In genomic region chr18:35131387-35132283, GRCh38 we compare ENCODE assay signal across 10 cellular contexts.
DNase-seq lines count a peak whose midpoint lies in the region; ATAC-seq and TF ChIP-seq lines count a peak whose summit lies in the region.
"Had no signal": no experiment of that assay in that cellular context is flagged by ENCODE, and none has a peak within 500 bp of the region (broad histone marks: within the 10 kb centered on the region; RNA-seq: fewer than 3 reads in every experiment).

No MANE protein-coding gene starts in this region.

- H3K27me3 ChIP-seq in esophagus squamous epithelium, result no peaks in the 10 kb centered on the region

- no peaks in the 10 kb centered on the region for H3K4me1 ChIP-seq in esophagus squamous epithelium

- intact Hi-C loops in esophagus squamous epithelium (cut with DNase I), result no loop called here

- CTCF ChIA-PET in activated CD4-positive, alpha-beta memory T cell treated with anti-CD3 and anti-CD28 coated beads, Interleukin-2, amount 10 ng/mL, durations not matched to agents 7 days and 5 days (lab: Charles Lee), result no interaction called here

- no peak overlapping the region for H3K4me3 Mint-ChIP-seq in activated CD4-positive, alpha-beta memory T cell treated with anti-CD3 and anti-CD28 coated beads, Interleukin-2, amount 10 ng/mL, durations not matched to agents 7 days and 5 days
- H3K4me3 Mint-ChIP-seq: WTC11 had no signal

- H3K27ac ChIP-seq in cingulate gyrus (ENCODE audit: low read depth, low read length) (peak overlapping the region; percentile 90), esophagus squamous epithelium (no peak overlapping the region)
- H3K27ac ChIP-seq: HL-60 had no signal

- H3K9me3 ChIP-seq in esophagus squamous epithelium, result no peaks in the 10 kb centered on the region

- H3K4me3 ChIP-seq in esophagus squamous epithelium, result no peak overlapping the region

- no peaks in the 10 kb centered on the region for H3K9me3 Mint-ChIP-seq in activated CD4-positive, alpha-beta memory T cell treated with anti-CD3 and anti-CD28 coated beads, Interleukin-2, amount 10 ng/mL, durations not matched to agents 7 days and 5 days
- H3K9me3 Mint-ChIP-seq: WTC11 had no signal

- H3K4me1 Mint-ChIP-seq in activated CD4-positive, alpha-beta memory T cell treated with anti-CD3 and anti-CD28 coated beads, Interleukin-2, amount 10 ng/mL, durations not matched to agents 7 days and 5 days, result no peaks in the 10 kb centered on the region

- 73 to 80% methylated on average over 12 to 13 of the region's 13 CpGs for WGBS in esophagus squamous epithelium, 2 donors

- TF ChIP-seq POLR2A in esophagus squamous epithelium (IDR thresholded peaks at IDR 0.05), result no peak

- POLR2A ChIA-PET in activated CD4-positive, alpha-beta memory T cell treated with anti-CD3 and anti-CD28 coated beads, Interleukin-2, amount 10 ng/mL, durations not matched to agents 7 days and 5 days (lab: Charles Lee), result no interaction called here

- ATAC-seq in GM19463 (IDR thresholded peaks at IDR 0.05; ENCODE audit: unreplicated experiment), result no peak
- ATAC-seq: WTC11 had no signal

- DNase-seq in RPMI7951 (ENCODE audit: low read depth), result peak; percentile 27
- DNase-seq in hypothalamus (lab: John Stamatoyannopoulos, UW), result peak in 31 of 51 donors; percentile 8 to 78 (median 53)
- peak; percentile 32 for DNase-seq in pulmonary artery endothelial cell (ENCODE audit: low read depth, low spot score)
- no peak for DNase-seq in esophagus squamous epithelium (lab: John Stamatoyannopoulos, UW)
- no peak for DNase-seq in activated CD4-positive, alpha-beta memory T cell treated with anti-CD3 and anti-CD28 coated beads, Interleukin-2, amount 10 ng/mL, durations not matched to agents 7 days and 5 days
- DNase-seq in activated naive CD4-positive, alpha-beta T cell treated with Interleukin-2 at 50 U/mL for 16 hours, result no peak

- no peak overlapping the region for H3K27ac Mint-ChIP-seq in activated CD4-positive, alpha-beta memory T cell treated with anti-CD3 and anti-CD28 coated beads, Interleukin-2, amount 10 ng/mL, durations not matched to agents 7 days and 5 days
- H3K27ac Mint-ChIP-seq: WTC11 had no signal

- no peaks in the 10 kb centered on the region for H3K27me3 Mint-ChIP-seq in activated CD4-positive, alpha-beta memory T cell treated with anti-CD3 and anti-CD28 coated beads, Interleukin-2, amount 10 ng/mL, durations not matched to agents 7 days and 5 days

- TF ChIP-seq CTCF in esophagus squamous epithelium (IDR thresholded peaks at IDR 0.05), result no peak

- peaks cover 19% of the 10 kb centered on the region for H3K36me3 Mint-ChIP-seq in activated CD4-positive, alpha-beta memory T cell treated with anti-CD3 and anti-CD28 coated beads, Interleukin-2, amount 10 ng/mL, durations not matched to agents 7 days and 5 days (ENCODE audit: low read depth)

- H3K36me3 ChIP-seq in esophagus squamous epithelium, result peaks cover 0 to 81% (median 5%) of the 10 kb centered on the region in 3 donors

Comparison
In these comparisons a context has a peak if more than half of its experiments do, and no peak if none do; other contexts are left out.
1. DNase-seq: peak in RPMI7951 (single experiment), hypothalamus (31 of 51) and pulmonary artery endothelial cell (single experiment); none in esophagus squamous epithelium (single experiment), activated CD4-positive, alpha-beta memory T cell treated with anti-CD3 and anti-CD28 coated beads, Interleukin-2, amount 10 ng/mL, durations not matched to agents 7 days and 5 days (single experiment) and activated naive CD4-positive, alpha-beta T cell treated with Interleukin-2 at 50 U/mL for 16 hours (single experiment).